Comparison of ENCODE assay signal across 1 cellular context in the genomic region with DNA sequence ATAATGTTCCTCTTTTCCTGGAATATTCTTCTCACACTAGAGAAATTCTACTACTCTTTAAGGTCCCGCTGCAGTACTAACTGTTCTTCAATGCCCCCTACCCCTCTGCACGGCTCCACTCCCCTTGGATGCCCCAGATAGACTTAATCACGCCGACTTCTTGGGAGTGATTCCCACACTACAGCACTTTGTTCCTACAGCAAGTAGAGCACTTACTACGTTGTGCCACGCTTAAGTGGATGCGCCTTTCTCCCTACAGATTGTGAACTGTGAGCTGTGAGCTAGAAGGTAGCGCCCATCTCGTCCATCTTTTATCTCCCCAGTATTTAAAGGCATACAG.
TF ChIP-seq lines count a peak whose summit lies in the region.

No MANE protein-coding gene starts in this region.

TF ChIP-seq in H1, 55 proteins besides CTCF, POLR2A, EP300 and RAD21:
- no peak; the same call in 1 of the 2 replicates for TF ChIP-seq SUZ12 (IDR thresholded peaks at IDR 0.05; ENCODE audit: low read length)
- no peak for TF ChIP-seq POLR2AphosphoS5 (IDR thresholded peaks at IDR 0.05; ENCODE audit: low read depth, low read length)
- no peak for TF ChIP-seq POU5F1 (IDR thresholded peaks at IDR 0.05; ENCODE audit: low read depth, low read length)
- TF ChIP-seq ASH2L (IDR thresholded peaks at IDR 0.05; ENCODE audit: low read length) = no peak
- no peak for TF ChIP-seq CBX8 (IDR thresholded peaks at IDR 0.05; ENCODE audit: borderline replicate concordance, low read depth, low read length)
- no peak for TF ChIP-seq SIRT6 (IDR thresholded peaks at IDR 0.05; ENCODE audit: low read length)
- no peak for TF ChIP-seq SRF (IDR thresholded peaks at IDR 0.05; ENCODE audit: low read depth, low read length)
- TF ChIP-seq EGR1 (IDR thresholded peaks at IDR 0.05; ENCODE audit: borderline replicate concordance, low read depth, low read length) = no peak
